11 cellular contexts compared by ENCODE assay signal in the genomic region with DNA sequence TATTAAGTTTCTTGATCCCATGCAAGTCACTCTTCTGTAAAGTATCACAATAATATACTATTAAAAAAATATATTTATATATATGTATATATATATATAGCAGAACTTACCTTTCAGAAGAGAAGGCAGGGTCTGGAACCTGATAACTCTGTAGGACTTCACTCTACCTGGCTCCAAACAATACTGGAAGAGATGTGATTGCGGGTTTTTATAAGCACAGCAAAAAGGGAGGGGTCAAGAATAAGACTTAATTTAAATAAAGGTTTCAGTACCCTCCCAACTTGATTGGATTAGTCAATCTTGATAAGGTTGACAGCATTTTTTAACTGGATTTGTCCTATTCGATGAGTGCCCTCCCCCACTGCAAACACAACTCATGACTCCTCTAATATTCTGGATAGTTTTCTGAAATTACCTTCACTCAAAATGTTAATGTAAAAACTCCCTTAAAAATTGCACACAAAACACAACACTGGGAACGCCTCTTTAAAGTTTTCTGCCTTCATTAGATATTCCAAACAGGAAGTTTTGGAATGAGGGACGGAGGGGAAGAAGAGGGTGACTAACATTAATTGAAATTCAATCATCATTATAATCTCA. TPM values are rescaled to one million over a fixed set of nuclear protein-coding genes. Genes with fewer than 3 reads are reported as not detected.
DNase-seq lines count a peak whose midpoint lies in the region; ATAC-seq and TF ChIP-seq lines count a peak whose summit lies in the region.
"Had no signal": no experiment of that assay in that cellular context is flagged by ENCODE, and none has a peak within 500 bp of the region (broad histone marks: within the 10 kb centered on the region; RNA-seq: fewer than 3 reads in every experiment).

No MANE protein-coding gene starts in this region.

- H3K9ac ChIP-seq in rectal smooth muscle tissue (ENCODE audit: low read length) = no peak overlapping the region

- CTCF ChIA-PET in PC-9 (lab: Charles Lee) (interaction anchor here (0.5 kb wide), 1 partner anchor 189 kb away, joined by 3 read pairs; no protein-coding TSS in a partner anchor), HEK293T (lab: Yijun Ruan, JAX) (interaction anchor here (0.6 to 1.5 kb wide), 3 partner anchors 8 to 267 kb away, joined by 3 to 8 read pairs (median 3); no protein-coding TSS in a partner anchor)

- peaks cover 52% of the 10 kb centered on the region for H3K4me1 ChIP-seq in PC-9 (replicated peaks; ENCODE audit: insufficient read depth)
- H3K4me1 ChIP-seq in rectal smooth muscle tissue (ENCODE audit: control insufficient read depth, insufficient read depth, low read length) = no peaks in the 10 kb centered on the region

- H3K9me3 Mint-ChIP-seq in effector memory CD8-positive, alpha-beta T cell = no peaks in the 10 kb centered on the region
- H3K9me3 Mint-ChIP-seq: activated T-cell treated with anti-CD3 and anti-CD28 coated beads, Interleukin-2, amount 50 U/mL, for 4 hours had no signal

- H3K4me3 ChIP-seq in PC-9 (peak overlapping the region; percentile 86; the same call in 1 of the 2 replicates), epithelial cell of esophagus (ENCODE audit: low read length) (peak overlapping the region; percentile 39), rectal smooth muscle tissue (ENCODE audit: low read length) (peak overlapping the region; percentile 54)

- H3K9me3 ChIP-seq in PC-9 (ENCODE audit: insufficient read depth, low read depth) = no peaks in the 10 kb centered on the region

- H3F3A ChIP-seq in PC-9 (ENCODE audit: insufficient read depth, low read depth) = peaks cover 25% of the 10 kb centered on the region; the same call in 1 of the 2 replicates

- peaks cover 38% of the 10 kb centered on the region for H3K79me2 ChIP-seq in PC-9 (ENCODE audit: low read depth)

- TF ChIP-seq CTCF in PC-9 (conservative IDR thresholded peaks at IDR 0.05) = no peak
- TF ChIP-seq CTCF in epithelial cell of esophagus (IDR thresholded peaks at IDR 0.05; ENCODE audit: insufficient read depth, low read depth, low read length, missing control alignments) = no peak

- peak overlapping the region; percentile 83 for H3K4me2 ChIP-seq in PC-9

- no peaks in the 10 kb centered on the region for H4K20me1 ChIP-seq in PC-9 (ENCODE audit: insufficient read depth)

- H3K36me3 Mint-ChIP-seq in effector memory CD8-positive, alpha-beta T cell (ENCODE audit: insufficient read depth) = peaks cover 11% of the 10 kb centered on the region

- intact Hi-C loops in PC-9 (cut with micrococcal nuclease; ENCODE audit: unreplicated experiment) = loop anchor here (2.0 to 5.0 kb wide), 2 partner anchors 60 to 537 kb away; no protein-coding TSS in a partner anchor

- in situ Hi-C loops in G401 (cut with HindIII; ENCODE audit: low sequenced_read_pairs) = no loop called here

- H3K27ac Mint-ChIP-seq in effector memory CD8-positive, alpha-beta T cell = peak overlapping the region in 1 of 2 donors; percentile 78

- no peak for ATAC-seq in effector memory CD8-positive, alpha-beta T cell (replicated peaks)
- ATAC-seq: activated T-cell treated with anti-CD3 and anti-CD28 coated beads, Interleukin-2, amount 50 U/mL, for 4 hours had no signal

- no peaks in the 10 kb centered on the region for H3K27me3 Mint-ChIP-seq in effector memory CD8-positive, alpha-beta T cell

- peaks cover 21 to 38% of the 10 kb centered on the region in 2 donors for H3K4me1 Mint-ChIP-seq in effector memory CD8-positive, alpha-beta T cell (ENCODE audit: low read depth in 2 of 2)

- no peaks in the 10 kb centered on the region for H3K9me2 ChIP-seq in PC-9 (ENCODE audit: insufficient read depth)

- POLR2A ChIA-PET in PC-9 (lab: Charles Lee; ENCODE audit: unreplicated experiment) (interaction anchor here (0.5 to 0.6 kb wide), 3 partner anchors 139 to 268 kb away, joined by 5 to 9 read pairs (median 8); no protein-coding TSS in a partner anchor), HEK293T (lab: Yijun Ruan, JAX) (interaction anchor here (1.1 kb wide), 1 partner anchor 13 kb away, joined by 3 read pairs; no protein-coding TSS in a partner anchor)

- BruUV-seq in PC-9 (replicated peaks; lab: Mats Ljungman, UMichigan) = no TSS peak

- DNase-seq in NCI-H2227 treated with DMSO at 0.1 percent for 48 hours (lab: John Stamatoyannopoulos, UW) (peak; percentile 36), NCI-H2227 (lab: John Stamatoyannopoulos, UW; ENCODE audit: unreplicated experiment) (no peak), PC-9 (no peak), epithelial cell of esophagus (ENCODE audit: low read depth) (no peak), HEK293T (ENCODE audit: extremely low spot score) (no peak), G401 (ENCODE audit: low spot score) (no peak)
- DNase-seq in effector memory CD8-positive, alpha-beta T cell = no peak
- DNase-seq: activated T-cell treated with anti-CD3 and anti-CD28 coated beads, Interleukin-2, amount 50 U/mL, for 4 hours; DMS79; mesenchymal stem cell had no signal

- H3K27me3 ChIP-seq in PC-9 (ENCODE audit: insufficient read depth, low read depth) (no peaks in the 10 kb centered on the region), rectal smooth muscle tissue (ENCODE audit: control insufficient read depth, insufficient read depth, low read length) (no peaks in the 10 kb centered on the region)

- no peaks in the 10 kb centered on the region for H3K36me3 ChIP-seq in PC-9 (ENCODE audit: low read depth)
- no peaks in the 10 kb centered on the region for H3K36me3 ChIP-seq in rectal smooth muscle tissue (ENCODE audit: control insufficient read depth, insufficient read depth, low read length)

- no peak overlapping the region for H3K4me3 Mint-ChIP-seq in effector memory CD8-positive, alpha-beta T cell

- H3K27ac ChIP-seq in PC-9 (peak overlapping the region; percentile 91), rectal smooth muscle tissue (ENCODE audit: low read depth, low read length) (no peak overlapping the region)

- H2AFZ ChIP-seq in PC-9 = no peak overlapping the region

TF ChIP-seq in HEK293T, 16 proteins besides CTCF, POLR2A, EP300 and RAD21:
- no peak for TF ChIP-seq ARNT (IDR thresholded peaks at IDR 0.05)
- no peak for TF ChIP-seq NFRKB (IDR thresholded peaks at IDR 0.05)
- TF ChIP-seq ELF4 (IDR thresholded peaks at IDR 0.05) = no peak
- TF ChIP-seq LEF1 (IDR thresholded peaks at IDR 0.05; ENCODE audit: borderline replicate concordance) = no peak
- TF ChIP-seq, protein P1, sequence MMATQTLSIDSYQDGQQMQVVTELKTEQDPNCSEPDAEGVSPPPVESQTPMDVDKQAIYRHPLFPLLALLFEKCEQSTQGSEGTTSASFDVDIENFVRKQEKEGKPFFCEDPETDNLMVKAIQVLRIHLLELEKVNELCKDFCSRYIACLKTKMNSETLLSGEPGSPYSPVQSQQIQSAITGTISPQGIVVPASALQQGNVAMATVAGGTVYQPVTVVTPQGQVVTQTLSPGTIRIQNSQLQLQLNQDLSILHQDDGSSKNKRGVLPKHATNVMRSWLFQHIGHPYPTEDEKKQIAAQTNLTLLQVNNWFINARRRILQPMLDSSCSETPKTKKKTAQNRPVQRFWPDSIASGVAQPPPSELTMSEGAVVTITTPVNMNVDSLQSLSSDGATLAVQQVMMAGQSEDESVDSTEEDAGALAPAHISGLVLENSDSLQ (IDR thresholded peaks at IDR 0.05) = no peak
- TF ChIP-seq FOXM1 (IDR thresholded peaks at IDR 0.05; ENCODE audit: borderline replicate concordance) = no peak
- no peak for TF ChIP-seq HDGF (IDR thresholded peaks at IDR 0.05; ENCODE audit: borderline replicate concordance)
- no peak for TF ChIP-seq FOXK2 (IDR thresholded peaks at IDR 0.05)
- TF ChIP-seq TARDBP (IDR thresholded peaks at IDR 0.05) = no peak
- TF ChIP-seq FOXA1 (IDR thresholded peaks at IDR 0.05) = no peak
- no peak for TF ChIP-seq L3MBTL2 (conservative IDR thresholded peaks at IDR 0.05)
- no peak for TF ChIP-seq BHLHE40 (IDR thresholded peaks at IDR 0.05; ENCODE audit: borderline replicate concordance)
- TF ChIP-seq SUZ12 (IDR thresholded peaks at IDR 0.05) = no peak

RNA-seq across cellular contexts. Expression of gene ZNF217, which starts 4.0 kb away (rescaled TPM):
- total RNA-seq in PC-9 (2021) = 63.8 and 67.3 TPM in 2 replicates
- 63.4 and 79.3 TPM in 2 replicates for total RNA-seq in G401 (2014; rRNA removed; shearing (Covaris generic))
